ENCODE assay signal across 8 cellular contexts in genomic region chr4:42627887-42628646, GRCh38. TPM values are rescaled to one million over a fixed set of nuclear protein-coding genes. Genes with fewer than 3 reads are reported as not detected.
DNase-seq lines count a peak whose midpoint lies in the region; ATAC-seq and TF ChIP-seq lines count a peak whose summit lies in the region.

No MANE protein-coding gene starts in this region.

- peaks cover 7% of the 10 kb centered on the region for H3K9me3 Mint-ChIP-seq in activated CD8-positive, alpha-beta T cell treated with anti-CD3 and anti-CD28 coated beads, Interleukin-2, amount 10 ng/mL, durations not matched to agents 7 days and 5 days (ENCODE audit: insufficient read depth)
- H3K9me3 Mint-ChIP-seq in type B pancreatic cell, result no peaks in the 10 kb centered on the region

- ATAC-seq in GM19467 (IDR thresholded peaks at IDR 0.05; ENCODE audit: unreplicated experiment) (peak; percentile 93), HG03520 (IDR thresholded peaks at IDR 0.05; ENCODE audit: unreplicated experiment) (peak; percentile 88)
- ATAC-seq in activated CD8-positive, alpha-beta T cell treated with anti-CD3 and anti-CD28 coated beads, Interleukin-2, amount 10 ng/mL, durations not matched to agents 7 days and 5 days, result peak; percentile 88

- H3K27ac ChIP-seq in right atrium auricular region, result peak overlapping the region; percentile 62 to 68
- peak overlapping the region; percentile 39 for H3K27ac ChIP-seq in substantia nigra (ENCODE audit: low read depth, low read length, poor library complexity, severe bottlenecking)

- H3K4me1 ChIP-seq in right atrium auricular region, result peaks cover 0 to 23% of the 10 kb centered on the region in 2 donors

- no peaks in the 10 kb centered on the region for H3K9me3 ChIP-seq in right atrium auricular region

- no peaks in the 10 kb centered on the region for H3K36me3 ChIP-seq in right atrium auricular region

- DNase-seq in DMS 273 treated with DMSO at 0.1 percent for 48 hours (lab: John Stamatoyannopoulos, UW) (peak; percentile 61), right atrium auricular region (ENCODE audit: low spot score) (peak; percentile 88), substantia nigra (lab: John Stamatoyannopoulos, UW) (peak in 41 of 49 donors; percentile 10 to 77 (median 45)), DMS114 treated with DMSO at 0.1 percent for 48 hours (lab: John Stamatoyannopoulos, UW; ENCODE audit: unreplicated experiment) (no peak), type B pancreatic cell (ENCODE audit: extremely low spot score, unreplicated experiment) (no peak)
- DNase-seq in activated CD8-positive, alpha-beta T cell treated with anti-CD3 and anti-CD28 coated beads, Interleukin-2, amount 10 ng/mL, durations not matched to agents 7 days and 5 days, result peak; percentile 48

- POLR2A ChIA-PET in activated CD8-positive, alpha-beta T cell treated with anti-CD3 and anti-CD28 coated beads, Interleukin-2, amount 10 ng/mL, durations not matched to agents 7 days and 5 days (lab: Charles Lee), result interaction anchor here (0.7 to 1.7 kb wide), 7 partner anchors 8 to 44 kb away, joined by 3 to 9 read pairs (median 6); partner anchors contain the start of gene ATP8A1

- peak overlapping the region; percentile 78 for H3K27ac Mint-ChIP-seq in activated CD8-positive, alpha-beta T cell treated with anti-CD3 and anti-CD28 coated beads, Interleukin-2, amount 10 ng/mL, durations not matched to agents 7 days and 5 days
- H3K27ac Mint-ChIP-seq in type B pancreatic cell, result no peak overlapping the region

- H3K27me3 ChIP-seq in right atrium auricular region, result no peaks in the 10 kb centered on the region

- peaks cover 46% of the 10 kb centered on the region for H3K4me1 Mint-ChIP-seq in activated CD8-positive, alpha-beta T cell treated with anti-CD3 and anti-CD28 coated beads, Interleukin-2, amount 10 ng/mL, durations not matched to agents 7 days and 5 days (ENCODE audit: low read depth)
- no peaks in the 10 kb centered on the region for H3K4me1 Mint-ChIP-seq in type B pancreatic cell (ENCODE audit: unreplicated experiment)

- peak overlapping the region; percentile 21 for H3K4me3 Mint-ChIP-seq in activated CD8-positive, alpha-beta T cell treated with anti-CD3 and anti-CD28 coated beads, Interleukin-2, amount 10 ng/mL, durations not matched to agents 7 days and 5 days
- no peak overlapping the region for H3K4me3 Mint-ChIP-seq in type B pancreatic cell

- peaks cover 33% of the 10 kb centered on the region for H3K36me3 Mint-ChIP-seq in activated CD8-positive, alpha-beta T cell treated with anti-CD3 and anti-CD28 coated beads, Interleukin-2, amount 10 ng/mL, durations not matched to agents 7 days and 5 days (ENCODE audit: low read depth)
- no peaks in the 10 kb centered on the region for H3K36me3 Mint-ChIP-seq in type B pancreatic cell

- TF ChIP-seq CTCF in right atrium auricular region (IDR thresholded peaks at IDR 0.05) (no peak), type B pancreatic cell (conservative IDR thresholded peaks at IDR 0.05) (no peak)

- no peak overlapping the region for H3K4me3 ChIP-seq in right atrium auricular region

- CTCF ChIA-PET in activated CD8-positive, alpha-beta T cell treated with anti-CD3 and anti-CD28 coated beads, Interleukin-2, amount 10 ng/mL, durations not matched to agents 7 days and 5 days (lab: Charles Lee), result interaction anchor here (0.7 to 2.0 kb wide), 7 partner anchors 13 to 123 kb away, joined by 3 to 7 read pairs (median 4); partner anchors contain the start of gene ATP8A1

- H3K27me3 Mint-ChIP-seq in activated CD8-positive, alpha-beta T cell treated with anti-CD3 and anti-CD28 coated beads, Interleukin-2, amount 10 ng/mL, durations not matched to agents 7 days and 5 days (ENCODE audit: low read depth), result no peaks in the 10 kb centered on the region
- H3K27me3 Mint-ChIP-seq in type B pancreatic cell, result no peaks in the 10 kb centered on the region

RNA-seq across cellular contexts. Expression of gene ATP8A1, which starts 28.8 kb away (rescaled TPM):
- total RNA-seq in activated CD8-positive, alpha-beta T cell treated with anti-CD3 and anti-CD28 coated beads, Interleukin-2, amount 10 ng/mL, durations not matched to agents 7 days and 5 days, result 10 to 100 TPM; 37.2 to 38.5 TPM
- total RNA-seq in right atrium auricular region, result 10 to 100 TPM; 12.5 to 25.8 TPM
- total RNA-seq in type B pancreatic cell (ENCODE audit: low replicate concordance), result 10.3 and 11.6 TPM in 2 replicates

Comparison
In these comparisons a context has a peak if more than half of its experiments do, and no peak if none do; other contexts are left out.
1. DNase-seq: peak in DMS 273 treated with DMSO at 0.1 percent for 48 hours (single experiment), activated CD8-positive, alpha-beta T cell treated with anti-CD3 and anti-CD28 coated beads, Interleukin-2, amount 10 ng/mL, durations not matched to agents 7 days and 5 days (single experiment), right atrium auricular region (single experiment) and substantia nigra (41 of 49); none in DMS114 treated with DMSO at 0.1 percent for 48 hours (single experiment) and type B pancreatic cell (single experiment).
2. Peak in every context shown above with its lines, with median percentiles within 50 percentile points of each other: ATAC-seq.